Comparison of ENCODE assay signal across 7 cellular contexts in the genomic region with DNA sequence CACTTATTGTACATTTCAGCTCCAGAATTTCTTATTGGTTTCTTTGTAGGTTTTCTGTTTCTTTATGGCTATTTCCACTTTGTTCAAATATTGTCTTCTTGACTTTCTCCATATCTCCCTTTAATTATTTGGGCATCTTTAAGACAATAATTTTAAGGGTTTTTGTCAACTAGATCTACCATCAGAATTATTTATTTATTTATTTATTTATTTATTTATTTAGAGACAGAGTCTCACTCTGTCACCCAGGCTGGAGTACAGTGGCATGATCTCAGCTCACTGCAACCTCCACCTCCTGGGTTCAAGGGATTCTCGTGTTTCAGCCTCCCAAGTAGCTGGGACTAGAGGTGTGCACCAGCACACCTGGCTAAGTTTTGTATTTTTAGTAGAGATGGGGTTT. TPM values are rescaled to one million over a fixed set of nuclear protein-coding genes. Genes with fewer than 3 reads are reported as not detected.
"Had no signal": no experiment of that assay in that cellular context is flagged by ENCODE, and none has a peak within 500 bp of the region (broad histone marks: within the 10 kb centered on the region; RNA-seq: fewer than 3 reads in every experiment).

No MANE protein-coding gene starts in this region.

RNA-seq across cellular contexts. Expression of gene CLRN1, which starts 15.9 kb away (rescaled TPM):
- polyA plus RNA-seq: hepatocyte; immature natural killer cell; keratinocyte; liver; lung; mammary epithelial cell; naive thymus-derived CD4-positive, alpha-beta T cell had no signal
